2 cellular contexts compared by ENCODE assay signal in genomic region chr6:25661129-25661779, GRCh38.
TF ChIP-seq lines count a peak whose summit lies in the region.

No MANE protein-coding gene starts in this region.

TF ChIP-seq in A549, 52 proteins besides CTCF, POLR2A, EP300 and RAD21 (continued from another document):
- TF ChIP-seq HEYL (CRISPR knock-in tag; IDR thresholded peaks at IDR 0.05) (no peak), BCL3 (IDR thresholded peaks at IDR 0.05) (no peak), TP53 (CRISPR knock-in tag; IDR thresholded peaks at IDR 0.05) (no peak), HOXB5 (CRISPR knock-in tag; IDR thresholded peaks at IDR 0.05) (no peak), ZSCAN20 (CRISPR knock-in tag; IDR thresholded peaks at IDR 0.05) (no peak), MAFK (IDR thresholded peaks at IDR 0.05; ENCODE audit: partially characterized antibody) (no peak), NPAS2 (CRISPR knock-in tag; IDR thresholded peaks at IDR 0.05; ENCODE audit: borderline replicate concordance) (no peak), RFX5 (IDR thresholded peaks at IDR 0.05) (no peak), FOSL2 (IDR thresholded peaks at IDR 0.05) (no peak), FOSL2 (CRISPR knock-in tag; IDR thresholded peaks at IDR 0.05) (no peak), RARB (CRISPR knock-in tag; IDR thresholded peaks at IDR 0.05) (no peak), CHD4 (IDR thresholded peaks at IDR 0.05; ENCODE audit: borderline replicate concordance) (no peak), REST (IDR thresholded peaks at IDR 0.05) (no peak)

TF ChIP-seq in HCT116, 20 proteins besides CTCF, POLR2A, EP300 and RAD21 (continued from another document):
- TF ChIP-seq FOSL1 (IDR thresholded peaks at IDR 0.05; ENCODE audit: low read depth) (no peak), SP1 (IDR thresholded peaks at IDR 0.05; ENCODE audit: low read depth) (no peak), POLR2AphosphoS5 (IDR thresholded peaks at IDR 0.05; ENCODE audit: low read depth, low read length) (no peak), CEBPB (IDR thresholded peaks at IDR 0.05; ENCODE audit: low read depth) (no peak), EGR1 (IDR thresholded peaks at IDR 0.05; ENCODE audit: low read depth) (no peak)
- TF ChIP-seq, protein P1, sequence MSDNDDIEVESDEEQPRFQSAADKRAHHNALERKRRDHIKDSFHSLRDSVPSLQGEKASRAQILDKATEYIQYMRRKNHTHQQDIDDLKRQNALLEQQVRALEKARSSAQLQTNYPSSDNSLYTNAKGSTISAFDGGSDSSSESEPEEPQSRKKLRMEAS (IDR thresholded peaks at IDR 0.05) = no peak
